8 cellular contexts compared by ENCODE assay signal in genomic region chr6:131136021-131136847, GRCh38. TPM values are rescaled to one million over a fixed set of nuclear protein-coding genes. Genes with fewer than 3 reads are reported as not detected.
A peak's percentile ranks its signal among the peaks of the same experiment; 100 is the strongest.
DNase-seq lines count a peak whose midpoint lies in the region; ATAC-seq, FAIRE-seq and TF ChIP-seq lines count a peak whose summit lies in the region.

No MANE protein-coding gene starts in this region.

- peak overlapping the region; percentile 97 for H3K27ac Mint-ChIP-seq in activated CD8-positive, alpha-beta memory T cell treated with anti-CD3 and anti-CD28 coated beads, Interleukin-2, amount 10 ng/mL, durations not matched to agents 7 days and 5 days
- H3K27ac Mint-ChIP-seq in stimulated activated naive CD8-positive, alpha-beta T cell treated with anti-CD3 and anti-CD28 coated beads, Interleukin-15, amount 100 ng/mL, for 72 hours, result peak overlapping the region; percentile 98 to 100

- H3K4me3 ChIP-seq in bronchial epithelial cell (ENCODE audit: low read depth, low read length) (peak overlapping the region; percentile 62), kidney epithelial cell (ENCODE audit: low read depth, low read length) (peak overlapping the region; percentile 67)

- H3K4me1 Mint-ChIP-seq in activated CD8-positive, alpha-beta memory T cell treated with anti-CD3 and anti-CD28 coated beads, Interleukin-2, amount 10 ng/mL, durations not matched to agents 7 days and 5 days, result peaks cover 20% of the 10 kb centered on the region
- H3K4me1 Mint-ChIP-seq in stimulated activated naive CD8-positive, alpha-beta T cell treated with anti-CD3 and anti-CD28 coated beads, Interleukin-15, amount 100 ng/mL, for 72 hours, result peaks cover 31% of the 10 kb centered on the region

- peak overlapping the region; percentile 95 for H3K4me3 Mint-ChIP-seq in activated CD8-positive, alpha-beta memory T cell treated with anti-CD3 and anti-CD28 coated beads, Interleukin-2, amount 10 ng/mL, durations not matched to agents 7 days and 5 days
- peak overlapping the region; percentile 84 to 96 for H3K4me3 Mint-ChIP-seq in stimulated activated naive CD8-positive, alpha-beta T cell treated with anti-CD3 and anti-CD28 coated beads, Interleukin-15, amount 100 ng/mL, for 72 hours

- ATAC-seq in activated CD8-positive, alpha-beta memory T cell treated with anti-CD3 and anti-CD28 coated beads, Interleukin-2, amount 10 ng/mL, durations not matched to agents 7 days and 5 days, result no peak
- ATAC-seq in stimulated activated naive CD8-positive, alpha-beta T cell treated with anti-CD3 and anti-CD28 coated beads, Interleukin-15, amount 100 ng/mL, for 72 hours, result no peak
- ATAC-seq in HG03354 (IDR thresholded peaks at IDR 0.05; ENCODE audit: poor library complexity, severe bottlenecking, unreplicated experiment), result no peak

- H3K27me3 ChIP-seq in bronchial epithelial cell (ENCODE audit: control insufficient read depth, insufficient read depth, low read length) (no peaks in the 10 kb centered on the region), kidney epithelial cell (ENCODE audit: control insufficient read depth, insufficient read depth, low read length) (no peaks in the 10 kb centered on the region)

- CTCF ChIA-PET in activated CD8-positive, alpha-beta memory T cell treated with anti-CD3 and anti-CD28 coated beads, Interleukin-2, amount 10 ng/mL, durations not matched to agents 7 days and 5 days (lab: Charles Lee), result no interaction called here

- no peak for FAIRE-seq in bronchial epithelial cell (lab: Jason Lieb, UNC)

- H3K9me3 Mint-ChIP-seq in activated CD8-positive, alpha-beta memory T cell treated with anti-CD3 and anti-CD28 coated beads, Interleukin-2, amount 10 ng/mL, durations not matched to agents 7 days and 5 days (ENCODE audit: low read depth), result no peaks in the 10 kb centered on the region
- H3K9me3 Mint-ChIP-seq in stimulated activated naive CD8-positive, alpha-beta T cell treated with anti-CD3 and anti-CD28 coated beads, Interleukin-15, amount 100 ng/mL, for 72 hours, result no peaks in the 10 kb centered on the region

- no peaks in the 10 kb centered on the region for H3K36me3 ChIP-seq in bronchial epithelial cell (ENCODE audit: control insufficient read depth, insufficient read depth, low read length)
- no peaks in the 10 kb centered on the region for H3K36me3 ChIP-seq in kidney epithelial cell (ENCODE audit: control insufficient read depth, insufficient read depth, low read length)

- no peaks in the 10 kb centered on the region for H3K27me3 Mint-ChIP-seq in activated CD8-positive, alpha-beta memory T cell treated with anti-CD3 and anti-CD28 coated beads, Interleukin-2, amount 10 ng/mL, durations not matched to agents 7 days and 5 days
- peaks cover 8% of the 10 kb centered on the region for H3K27me3 Mint-ChIP-seq in stimulated activated naive CD8-positive, alpha-beta T cell treated with anti-CD3 and anti-CD28 coated beads, Interleukin-15, amount 100 ng/mL, for 72 hours

- TF ChIP-seq CTCF in bronchial epithelial cell (IDR thresholded peaks at IDR 0.05; ENCODE audit: insufficient read depth, low read length, severe bottlenecking) (no peak), kidney epithelial cell (IDR thresholded peaks at IDR 0.05; ENCODE audit: insufficient read depth, low read length, poor library complexity, severe bottlenecking) (peak; percentile 3)

- DNase-seq in activated CD8-positive, alpha-beta memory T cell treated with anti-CD3 and anti-CD28 coated beads, Interleukin-2, amount 10 ng/mL, durations not matched to agents 7 days and 5 days, result no peak
- DNase-seq in activated CD8-positive, alpha-beta memory T cell treated with anti-CD3 and anti-CD28 coated beads, Interleukin-2, amount 50 U/mL, for 48 hours, result no peak
- DNase-seq in LHCN-M2 (ENCODE audit: low read depth), result peak; percentile 64
- peak; percentile 22 for DNase-seq in bronchial epithelial cell (ENCODE audit: low read depth)
- no peak for DNase-seq in kidney epithelial cell (ENCODE audit: low read depth)
- DNase-seq in stimulated activated naive CD8-positive, alpha-beta T cell treated with anti-CD3 and anti-CD28 coated beads, Interleukin-15, amount 100 ng/mL, for 72 hours, result no peak
- DNase-seq in amniotic stem cell (lab: John Stamatoyannopoulos, UW), result no peak

- peaks cover 6% of the 10 kb centered on the region for H3K36me3 Mint-ChIP-seq in activated CD8-positive, alpha-beta memory T cell treated with anti-CD3 and anti-CD28 coated beads, Interleukin-2, amount 10 ng/mL, durations not matched to agents 7 days and 5 days

RNA-seq across cellular contexts. Expression of gene AKAP7, which starts 1.0 kb away (rescaled TPM):
- 10 to 100 TPM in 1 of 2 experiments, 1 to 10 TPM in 1; 7.3 to 10.3 TPM for total RNA-seq in activated CD8-positive, alpha-beta memory T cell treated with anti-CD3 and anti-CD28 coated beads, Interleukin-2, amount 10 ng/mL, durations not matched to agents 7 days and 5 days
- total RNA-seq in LHCN-M2 (2014; rRNA removed), result 5.4 and 6.8 TPM in 2 replicates
- polyA plus RNA-seq in LHCN-M2 (2012), result 1.9 TPM
- total RNA-seq in bronchial epithelial cell, result 1.3 and 1.7 TPM in 2 replicates
- total RNA-seq in kidney epithelial cell, result 4.2 and 5.5 TPM in 2 replicates

Comparison
In these comparisons a context has a peak if more than half of its experiments do, and no peak if none do; other contexts are left out.
1. DNase-seq: peak in LHCN-M2 (single experiment) and bronchial epithelial cell (single experiment); none in activated CD8-positive, alpha-beta memory T cell treated with anti-CD3 and anti-CD28 coated beads, Interleukin-2, amount 10 ng/mL, durations not matched to agents 7 days and 5 days (single experiment), activated CD8-positive, alpha-beta memory T cell treated with anti-CD3 and anti-CD28 coated beads, Interleukin-2, amount 50 U/mL, for 48 hours (single experiment), kidney epithelial cell (single experiment), stimulated activated naive CD8-positive, alpha-beta T cell treated with anti-CD3 and anti-CD28 coated beads, Interleukin-15, amount 100 ng/mL, for 72 hours (0 of 2) and amniotic stem cell (single experiment).